ENCODE assay signal across 29 cellular contexts in the genomic region with DNA sequence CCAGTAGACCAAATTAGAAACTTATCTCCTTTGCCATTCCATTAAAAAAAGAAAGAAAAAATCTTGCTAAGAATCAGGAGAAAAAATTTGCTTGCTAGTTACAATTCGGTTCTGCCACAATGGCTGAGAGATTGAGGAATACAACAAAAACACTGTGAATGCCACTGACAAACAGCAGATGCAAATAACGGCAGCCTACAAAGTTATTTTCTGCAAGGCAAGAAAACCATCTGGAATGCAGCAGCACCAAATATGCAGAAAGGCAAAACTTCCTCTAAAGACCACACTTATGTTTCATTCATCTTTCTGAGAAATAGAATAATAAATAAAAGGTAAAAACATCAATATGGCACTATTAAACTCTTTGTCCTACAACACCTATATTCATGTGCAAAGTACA.
DNase-seq lines count a peak whose midpoint lies in the region; ATAC-seq lines count a peak whose summit lies in the region.
"Had no signal": no experiment of that assay in that cellular context is flagged by ENCODE, and none has a peak within 500 bp of the region (broad histone marks: within the 10 kb centered on the region; RNA-seq: fewer than 3 reads in every experiment).

No MANE protein-coding gene starts in this region.

- H3K4ac ChIP-seq in mesenchymal stem cell (ENCODE audit: low read depth in 1 of 2, low read length in 2 of 2) = no peak overlapping the region

- peaks cover 0 to 4% of the 10 kb centered on the region in 2 experiments for H3K36me3 ChIP-seq in mesenchymal stem cell (ENCODE audit: control insufficient read depth in 1 of 2, insufficient read depth in 2 of 2, low read depth in 1 of 2, low read length in 2 of 2)
- H3K36me3 ChIP-seq: transverse colon had no signal

- ATAC-seq in HG03378 (IDR thresholded peaks at IDR 0.05; ENCODE audit: unreplicated experiment) (no peak), GM19035 (IDR thresholded peaks at IDR 0.05; ENCODE audit: unreplicated experiment) (no peak), HG03175 (IDR thresholded peaks at IDR 0.05; ENCODE audit: unreplicated experiment) (no peak)
- ATAC-seq: activated CD4-positive, CD25-positive, alpha-beta regulatory T cell treated with anti-CD3 and anti-CD28 coated beads, Interleukin-2, amount 50 U/mL, for 24 hours; activated CD8-positive, alpha-beta memory T cell treated with anti-CD3 and anti-CD28 coated beads, Interleukin-2, amount 10 ng/mL, durations not matched to agents 7 days and 5 days; activated T-cell treated with anti-CD3 and anti-CD28 coated beads, Interleukin-2, amount 50 U/mL, for 4 hours; body of pancreas; left colon; stimulated activated memory B cell treated with anti-CD40 and anti-IgM and Interleukin-4, amounts not matched to agents 10 μg/mL and 1 μg/mL and 100 μg/mL, for 72 hours had no signal

- H3K9ac ChIP-seq in mesenchymal stem cell (ENCODE audit: low read length) = no peak overlapping the region
- H3K9ac ChIP-seq: GM23248 had no signal

- no peak overlapping the region for H4K8ac ChIP-seq in mesenchymal stem cell (ENCODE audit: low read length)

- WGBS in mesenchymal stem cell = 46% methylated on average over 2 of the region's 2 CpGs

- no peak overlapping the region for H3K27ac ChIP-seq in mesenchymal stem cell (ENCODE audit: low read length, poor library complexity, severe bottlenecking)
- H3K27ac ChIP-seq: 22Rv1, body of pancreas, GM23248, SJSA1, transverse colon had no signal

- H3K4me1 ChIP-seq in mesenchymal stem cell (ENCODE audit: control insufficient read depth, insufficient read depth, low read depth, low read length) = peaks cover 4% of the 10 kb centered on the region
- H3K4me1 ChIP-seq: SJSA1 had no signal

- no peak overlapping the region for H2AFZ ChIP-seq in mesenchymal stem cell (ENCODE audit: low read depth, low read length)
- H2AFZ ChIP-seq: GM23248 had no signal

- H3K18ac ChIP-seq in mesenchymal stem cell (ENCODE audit: low read depth in 1 of 2, low read length in 2 of 2) = no peak overlapping the region

- no peak overlapping the region for H2AK5ac ChIP-seq in mesenchymal stem cell (ENCODE audit: low read length, severe bottlenecking)

- peak; percentile 16 for DNase-seq in NCI-H1694 treated with DMSO at 0.1 percent for 48 hours (lab: John Stamatoyannopoulos, UW)
- DNase-seq in NCI-H1694 (lab: John Stamatoyannopoulos, UW) = no peak
- DNase-seq in amniotic epithelial cell (ENCODE audit: low read depth) = peak; percentile 29
- DNase-seq in mesenchymal stem cell = peak; percentile 26
- DNase-seq in germinal center (ENCODE audit: low spot score) = no peak
- DNase-seq: activated CD4-positive, alpha-beta T cell treated with anti-CD3 and anti-CD28 coated beads, Interleukin-2, amount 50 U/mL, for 4 hours; activated CD8-positive, alpha-beta memory T cell treated with anti-CD3 and anti-CD28 coated beads, Interleukin-2, amount 10 ng/mL, durations not matched to agents 7 days and 5 days; activated gamma-delta T cell treated with Interleukin-2 at 50 U/mL for 16 hours; activated T-cell treated with anti-CD3 and anti-CD28 coated beads, Interleukin-2, amount 50 U/mL, for 4 hours; AML-193; body of pancreas; CD4-positive, alpha-beta T cell; GM23248; HFFc6; hypothalamus; left colon; NCI-H187 treated with DMSO at 0.1 percent for 48 hours; NCI-H2171; NCI-H510A; nucleus accumbens; T-helper 1 cell; transverse colon had no signal

- H4K91ac ChIP-seq in mesenchymal stem cell (ENCODE audit: low read length) = no peak overlapping the region

- H3K4me3 ChIP-seq in mesenchymal stem cell (ENCODE audit: insufficient read depth in 1 of 2, low read depth in 1 of 2, low read length in 2 of 2) = no peak overlapping the region
- H3K4me3 ChIP-seq: body of pancreas, GM23248, SJSA1, transverse colon had no signal

- peaks cover 24% of the 10 kb centered on the region for H3K79me1 ChIP-seq in mesenchymal stem cell (replicated peaks; ENCODE audit: low read length, poor library complexity, severe bottlenecking)

- no peak overlapping the region for H3K23ac ChIP-seq in mesenchymal stem cell (ENCODE audit: low read length in 2 of 2)

- H3K14ac ChIP-seq in mesenchymal stem cell (ENCODE audit: low read length in 2 of 2) = no peak overlapping the region

- no peak overlapping the region for H2BK15ac ChIP-seq in mesenchymal stem cell (ENCODE audit: low read depth, poor library complexity, severe bottlenecking)

- no peak overlapping the region for H2BK12ac ChIP-seq in mesenchymal stem cell (ENCODE audit: low read length in 2 of 2)

- H3K27me3 ChIP-seq in mesenchymal stem cell (ENCODE audit: control insufficient read depth in 1 of 2, insufficient read depth in 1 of 2, low read length in 2 of 2) = no peaks in the 10 kb centered on the region
- H3K27me3 ChIP-seq: body of pancreas, SJSA1, transverse colon had no signal

- H2BK5ac ChIP-seq in mesenchymal stem cell (ENCODE audit: low read depth, low read length, poor library complexity, severe bottlenecking) = no peak overlapping the region

- H3K4me2 ChIP-seq in mesenchymal stem cell (ENCODE audit: low read length, poor library complexity, severe bottlenecking) = no peak overlapping the region

- no peak overlapping the region for H2BK120ac ChIP-seq in mesenchymal stem cell (ENCODE audit: low read depth, low read length)

- no peaks in the 10 kb centered on the region for H3K9me3 ChIP-seq in mesenchymal stem cell (ENCODE audit: control insufficient read depth, low read length)
- H3K9me3 ChIP-seq: body of pancreas, SJSA1, transverse colon had no signal

Comparison
In these comparisons a context has a peak if more than half of its experiments do, and no peak if none do; other contexts are left out.
1. DNase-seq: peak in NCI-H1694 treated with DMSO at 0.1 percent for 48 hours (single experiment), amniotic epithelial cell (single experiment) and mesenchymal stem cell (single experiment); none in NCI-H1694 (single experiment) and germinal center (single experiment).